ENCODE assay signal across 28 cellular contexts in the genomic region with DNA sequence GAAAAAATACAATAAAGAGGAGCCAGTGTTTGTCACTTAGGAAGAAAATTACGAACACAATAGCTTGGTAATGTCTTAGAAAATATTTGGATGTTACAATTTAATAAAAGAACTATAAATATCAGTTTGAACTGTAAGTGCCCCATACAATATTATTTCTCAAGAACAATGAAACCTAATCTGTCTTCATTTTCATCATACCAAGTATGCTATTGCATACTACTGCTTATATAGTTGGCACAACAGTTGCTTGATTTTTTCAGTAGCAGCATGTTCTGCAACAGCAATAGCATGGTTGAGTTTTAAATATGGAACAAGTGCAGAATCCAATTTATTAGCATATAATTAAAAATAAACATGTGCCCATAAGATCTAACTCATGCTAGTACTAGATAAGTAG.
"Had no signal": no experiment of that assay in that cellular context is flagged by ENCODE, and none has a peak within 500 bp of the region (broad histone marks: within the 10 kb centered on the region; RNA-seq: fewer than 3 reads in every experiment).

No MANE protein-coding gene starts in this region.

- H3K27ac Mint-ChIP-seq: natural killer cell; nephron; neural progenitor cell; progenitor cell of endocrine pancreas; stimulated activated effector memory CD8-positive, alpha-beta T cell treated with anti-CD3 and anti-CD28 coated beads, Interleukin-12 subunit alpha, Interleukin-12 subunit beta, amount 100 ng/mL, for 72 hours; stimulated activated naive B cell treated with anti-CD40 and anti-IgM and Interleukin-4, amounts not matched to agents 10 μg/mL and 1 μg/mL and 100 μg/mL, for 72 hours; stimulated activated naive CD8-positive, alpha-beta T cell treated with anti-CD3 and anti-CD28 coated beads, Interleukin-15, Interleukin-2, amounts not matched to agents 100 ng/mL and 50 ng/mL, for 24 hours; type B pancreatic cell had no signal

- H3K27ac ChIP-seq: neural progenitor cell, ovary, parathyroid adenoma, psoas muscle, right lobe of liver, sigmoid colon, stomach, thoracic aorta, tibial artery, transverse colon, upper lobe of right lung, uterus had no signal

- H3K4me1 ChIP-seq: parathyroid adenoma, psoas muscle, right lobe of liver, sigmoid colon, stomach, tibial artery, transverse colon, upper lobe of right lung, uterus had no signal

- H3K9me3 Mint-ChIP-seq: nephron, neural progenitor cell had no signal

- ATAC-seq: natural killer cell; psoas muscle; right cardiac atrium; right lobe of liver; stimulated activated effector memory CD8-positive, alpha-beta T cell treated with anti-CD3 and anti-CD28 coated beads, Interleukin-12 subunit alpha, Interleukin-12 subunit beta, amount 100 ng/mL, for 72 hours; stimulated activated naive B cell treated with anti-CD40 and anti-IgM and Interleukin-4, amounts not matched to agents 10 μg/mL and 1 μg/mL and 100 μg/mL, for 72 hours; upper lobe of right lung had no signal

- H3K4me3 ChIP-seq: neural progenitor cell, ovary, psoas muscle, right lobe of liver, sigmoid colon, stomach, thoracic aorta, tibial artery, transverse colon, upper lobe of right lung, uterus had no signal

- H3K4me1 Mint-ChIP-seq: natural killer cell; nephron; stimulated activated effector memory CD8-positive, alpha-beta T cell treated with anti-CD3 and anti-CD28 coated beads, Interleukin-12 subunit alpha, Interleukin-12 subunit beta, amount 100 ng/mL, for 72 hours; stimulated activated naive B cell treated with anti-CD40 and anti-IgM and Interleukin-4, amounts not matched to agents 10 μg/mL and 1 μg/mL and 100 μg/mL, for 72 hours had no signal

- H3K27me3 ChIP-seq: neural progenitor cell, ovary, right lobe of liver, sigmoid colon, stomach, tibial artery, transverse colon, upper lobe of right lung, uterus had no signal

- H3K9ac ChIP-seq: neural progenitor cell, parathyroid adenoma had no signal

- H3K9me3 ChIP-seq: ovary, psoas muscle, right lobe of liver, sigmoid colon, stomach, thoracic aorta, tibial artery, transverse colon, upper lobe of right lung, uterus had no signal

- H3K36me3 Mint-ChIP-seq: natural killer cell; neural progenitor cell; stimulated activated effector memory CD8-positive, alpha-beta T cell treated with anti-CD3 and anti-CD28 coated beads, Interleukin-12 subunit alpha, Interleukin-12 subunit beta, amount 100 ng/mL, for 72 hours; stimulated activated naive B cell treated with anti-CD40 and anti-IgM and Interleukin-4, amounts not matched to agents 10 μg/mL and 1 μg/mL and 100 μg/mL, for 72 hours; type B pancreatic cell had no signal

- H3K27me3 Mint-ChIP-seq: progenitor cell of endocrine pancreas; stimulated activated naive B cell treated with anti-CD40 and anti-IgM and Interleukin-4, amounts not matched to agents 10 μg/mL and 1 μg/mL and 100 μg/mL, for 72 hours; stimulated activated naive CD8-positive, alpha-beta T cell treated with anti-CD3 and anti-CD28 coated beads, Interleukin-15, Interleukin-2, amounts not matched to agents 100 ng/mL and 50 ng/mL, for 24 hours; type B pancreatic cell had no signal

- H3K36me3 ChIP-seq: neural progenitor cell, ovary, right lobe of liver, sigmoid colon, stomach, thoracic aorta, tibial artery, transverse colon, upper lobe of right lung, uterus had no signal

- H3K4me3 Mint-ChIP-seq: natural killer cell; nephron; neural progenitor cell; stimulated activated effector memory CD8-positive, alpha-beta T cell treated with anti-CD3 and anti-CD28 coated beads, Interleukin-12 subunit alpha, Interleukin-12 subunit beta, amount 100 ng/mL, for 72 hours; stimulated activated naive B cell treated with anti-CD40 and anti-IgM and Interleukin-4, amounts not matched to agents 10 μg/mL and 1 μg/mL and 100 μg/mL, for 72 hours; stimulated activated naive CD8-positive, alpha-beta T cell treated with anti-CD3 and anti-CD28 coated beads, Interleukin-15, Interleukin-2, amounts not matched to agents 100 ng/mL and 50 ng/mL, for 24 hours; type B pancreatic cell had no signal

- DNase-seq: natural killer cell; occipital lobe; ovary; posterior cingulate gyrus; psoas muscle; right cardiac atrium; right lobe of liver; sigmoid colon; small intestine; stimulated activated CD4-positive, alpha-beta T cell treated with anti-CD3 and anti-CD28 coated beads, Interleukin-15, amount 100 ng/mL, for 24 hours; stimulated activated CD4-positive, alpha-beta T cell treated with anti-CD3 and anti-CD28 coated beads, Interleukin-2, amount 100 ng/mL, for 24 hours; stimulated activated CD4-positive, alpha-beta T cell treated with anti-CD3 and anti-CD28 coated beads, Interleukin-2, amount 100 ng/mL, for 48 hours; stimulated activated CD4-positive, alpha-beta T cell treated with anti-CD3 and anti-CD28 coated beads, Interleukin-4, amount 100 ng/mL, for 24 hours; stimulated activated naive B cell treated with anti-CD40 and anti-IgM and Interleukin-4, amounts not matched to agents 10 μg/mL and 1 μg/mL and 100 μg/mL, for 72 hours; stimulated activated naive CD4-positive, alpha-beta T cell treated with Interleukin-2 at 50 U/mL for 16 hours; stomach; tibial artery; transverse colon; upper lobe of right lung; uterus had no signal
